ENCODE assay signal across 9 cellular contexts in the genomic region with DNA sequence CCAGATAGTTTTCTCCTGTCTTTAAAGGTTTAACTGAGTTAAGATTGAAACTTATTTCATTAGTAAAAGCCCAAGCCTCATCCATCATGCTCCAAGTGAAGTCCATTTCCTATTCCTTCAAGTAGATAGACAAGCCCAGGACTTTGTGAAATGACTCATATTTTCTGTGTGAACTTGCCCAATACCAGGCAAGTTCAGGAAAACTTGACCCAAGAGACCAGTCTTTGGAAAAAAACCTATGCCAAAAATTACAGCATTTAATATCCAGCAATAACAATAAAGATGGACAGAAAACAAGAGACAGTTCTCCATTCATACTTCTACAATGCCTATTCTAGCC. TPM values are rescaled to one million over a fixed set of nuclear protein-coding genes. Genes with fewer than 3 reads are reported as not detected.
DNase-seq lines count a peak whose midpoint lies in the region; ATAC-seq and TF ChIP-seq lines count a peak whose summit lies in the region.
"Had no signal": no experiment of that assay in that cellular context is flagged by ENCODE, and none has a peak within 500 bp of the region (broad histone marks: within the 10 kb centered on the region; RNA-seq: fewer than 3 reads in every experiment).

No MANE protein-coding gene starts in this region.

- H3K27ac Mint-ChIP-seq in activated naive CD8-positive, alpha-beta T cell treated with anti-CD3 and anti-CD28 coated beads for 36 hours = peak overlapping the region; percentile 89
- H3K27ac Mint-ChIP-seq in stimulated activated naive CD8-positive, alpha-beta T cell treated with anti-CD3 and anti-CD28 coated beads, Interleukin-15, amount 100 ng/mL, for 72 hours = peak overlapping the region; percentile 96 to 97

- H3K4me3 Mint-ChIP-seq in activated naive CD8-positive, alpha-beta T cell treated with anti-CD3 and anti-CD28 coated beads for 36 hours = peak overlapping the region; percentile 90
- H3K4me3 Mint-ChIP-seq in stimulated activated naive CD8-positive, alpha-beta T cell treated with anti-CD3 and anti-CD28 coated beads, Interleukin-15, amount 100 ng/mL, for 72 hours = peak overlapping the region; percentile 90 to 94

- H3K4me2 ChIP-seq in hepatocyte = peak overlapping the region; percentile 93

- no peaks in the 10 kb centered on the region for H3K9me3 ChIP-seq in hepatocyte (ENCODE audit: low read depth)

- H3K36me3 Mint-ChIP-seq in activated naive CD8-positive, alpha-beta T cell treated with anti-CD3 and anti-CD28 coated beads for 36 hours = peaks cover 14% of the 10 kb centered on the region

- no peaks in the 10 kb centered on the region for H3K27me3 Mint-ChIP-seq in activated naive CD8-positive, alpha-beta T cell treated with anti-CD3 and anti-CD28 coated beads for 36 hours
- H3K27me3 Mint-ChIP-seq in stimulated activated naive CD8-positive, alpha-beta T cell treated with anti-CD3 and anti-CD28 coated beads, Interleukin-15, amount 100 ng/mL, for 72 hours = no peaks in the 10 kb centered on the region

- peak overlapping the region; percentile 44 for H3K27ac ChIP-seq in hepatocyte
- H3K27ac ChIP-seq: 22Rv1 had no signal

- no peak for TF ChIP-seq CTCF in hepatocyte (IDR thresholded peaks at IDR 0.05; ENCODE audit: poor library complexity)

- no peaks in the 10 kb centered on the region for H3K4me1 ChIP-seq in hepatocyte (ENCODE audit: insufficient read depth)

- H3K79me2 ChIP-seq in hepatocyte = peaks cover 9% of the 10 kb centered on the region

- DNase-seq in DMS53 (lab: John Stamatoyannopoulos, UW) (peak; percentile 46), DMS53 treated with DMSO at 0.1 percent for 48 hours (lab: John Stamatoyannopoulos, UW; ENCODE audit: unreplicated experiment) (no peak), hepatocyte (ENCODE audit: low spot score) (no peak), midbrain (lab: John Stamatoyannopoulos, UW) (no peak), cerebellar nuclear complex (lab: John Stamatoyannopoulos, UW) (no peak)
- no peak for DNase-seq in activated naive CD8-positive, alpha-beta T cell treated with anti-CD3 and anti-CD28 coated beads for 36 hours
- no peak for DNase-seq in stimulated activated naive CD8-positive, alpha-beta T cell treated with anti-CD3 and anti-CD28 coated beads, Interleukin-15, amount 100 ng/mL, for 72 hours
- DNase-seq in activated CD8-positive, alpha-beta memory T cell treated with anti-CD3 and anti-CD28 coated beads, Interleukin-2, amount 50 U/mL, for 48 hours = no peak

- peak overlapping the region; percentile 72 for H3K4me3 ChIP-seq in hepatocyte

- H3K36me3 ChIP-seq in hepatocyte (replicated peaks; ENCODE audit: insufficient read depth, low read depth) = no peaks in the 10 kb centered on the region

- no peaks in the 10 kb centered on the region for H3K9me3 Mint-ChIP-seq in activated naive CD8-positive, alpha-beta T cell treated with anti-CD3 and anti-CD28 coated beads for 36 hours
- no peaks in the 10 kb centered on the region for H3K9me3 Mint-ChIP-seq in stimulated activated naive CD8-positive, alpha-beta T cell treated with anti-CD3 and anti-CD28 coated beads, Interleukin-15, amount 100 ng/mL, for 72 hours

- H4K20me1 ChIP-seq in hepatocyte (ENCODE audit: insufficient read depth, poor library complexity, severe bottlenecking) = no peaks in the 10 kb centered on the region

- H3K4me1 Mint-ChIP-seq in activated naive CD8-positive, alpha-beta T cell treated with anti-CD3 and anti-CD28 coated beads for 36 hours = peaks cover 45% of the 10 kb centered on the region
- H3K4me1 Mint-ChIP-seq in stimulated activated naive CD8-positive, alpha-beta T cell treated with anti-CD3 and anti-CD28 coated beads, Interleukin-15, amount 100 ng/mL, for 72 hours = peaks cover 48% of the 10 kb centered on the region

- H3K27me3 ChIP-seq in hepatocyte = no peaks in the 10 kb centered on the region

- peak overlapping the region; percentile 67 for H2AFZ ChIP-seq in hepatocyte

- no peak for ATAC-seq in stimulated activated naive CD8-positive, alpha-beta T cell treated with anti-CD3 and anti-CD28 coated beads, Interleukin-15, amount 100 ng/mL, for 72 hours

- no peaks in the 10 kb centered on the region for H3K9me2 ChIP-seq in hepatocyte (replicated peaks; ENCODE audit: insufficient read depth)

RNA-seq across cellular contexts. Expression of a gene that starts 0.4 kb away (rescaled TPM):
- total RNA-seq in activated naive CD8-positive, alpha-beta T cell treated with anti-CD3 and anti-CD28 coated beads for 36 hours = 10 to 100 TPM; 31.0 to 31.7 TPM
- total RNA-seq in hepatocyte = 45.4 and 47.5 TPM in 2 replicates
- 33.3 and 33.8 TPM in 2 replicates for polyA plus RNA-seq in hepatocyte

RNA-seq across cellular contexts. Expression of a gene that starts 25.7 kb away (rescaled TPM):
- total RNA-seq in activated naive CD8-positive, alpha-beta T cell treated with anti-CD3 and anti-CD28 coated beads for 36 hours = 100 to 1,000 TPM; 174 TPM
- 135 and 143 TPM in 2 replicates for total RNA-seq in hepatocyte
- 24.7 and 28.4 TPM in 2 replicates for polyA plus RNA-seq in hepatocyte

RNA-seq across cellular contexts. Expression of a gene that starts 37.3 kb away (rescaled TPM):
- 10 to 100 TPM; 31.5 to 31.6 TPM for total RNA-seq in activated naive CD8-positive, alpha-beta T cell treated with anti-CD3 and anti-CD28 coated beads for 36 hours
- 10.4 and 16.8 TPM in 2 replicates for total RNA-seq in hepatocyte
- 13.8 and 15.3 TPM in 2 replicates for polyA plus RNA-seq in hepatocyte
